ENCODE assay signal across 8 cellular contexts in genomic region chr15:73305331-73306211, GRCh38.
DNase-seq lines count a peak whose midpoint lies in the region; ATAC-seq and TF ChIP-seq lines count a peak whose summit lies in the region.

No MANE protein-coding gene starts in this region.

- intact Hi-C loops in MCF 10A (cut with micrococcal nuclease) (loop anchor here (1.0 to 10.0 kb wide), 4 partner anchors 239 to 475 kb away; no protein-coding TSS in a partner anchor), breast epithelium (cut with DNase I; ENCODE audit: low total_unique reads) (no loop called here), aorta (cut with DNase I) (no loop called here)

- no peaks in the 10 kb centered on the region for H3K4me1 ChIP-seq in breast epithelium
- H3K4me1 ChIP-seq in aorta (ENCODE audit: control insufficient read depth in 1 of 2, insufficient read depth in 2 of 2, low read length in 2 of 2): no peaks in the 10 kb centered on the region

- H3K27me3 ChIP-seq in breast epithelium (no peaks in the 10 kb centered on the region), aorta (ENCODE audit: control insufficient read depth in 1 of 2, insufficient read depth in 2 of 2, low read length in 1 of 2) (no peaks in the 10 kb centered on the region)

- DNase-seq in MCF 10A (ENCODE audit: unreplicated experiment): peak; percentile 75
- no peak for DNase-seq in breast epithelium (ENCODE audit: low spot score in 2 of 2)
- DNase-seq in NCI-H1105 (lab: John Stamatoyannopoulos, UW): peak; percentile 42
- peak; percentile 52 for DNase-seq in SHP77 treated with DMSO at 0.1 percent for 48 hours (lab: John Stamatoyannopoulos, UW)
- DNase-seq in fibroblast of gingiva (ENCODE audit: low read depth): peak; percentile 62
- peak; percentile 46 for DNase-seq in non-pigmented ciliary epithelial cell (ENCODE audit: low read depth)
- no peak for DNase-seq in aorta
- no peak for DNase-seq in T1000 (lab: John Stamatoyannopoulos, UW)

- no peaks in the 10 kb centered on the region for H3K4me1 Mint-ChIP-seq in MCF 10A (ENCODE audit: insufficient read depth, unreplicated experiment)

- H3K27ac Mint-ChIP-seq in MCF 10A (ENCODE audit: low read depth, unreplicated experiment): no peak overlapping the region

- WGBS in aorta, 2 donors: 75 to 80% methylated on average over 12 of the region's 12 CpGs

- no peak for TF ChIP-seq POLR2A in breast epithelium (IDR thresholded peaks at IDR 0.05)

- no peak overlapping the region for H3K4me3 Mint-ChIP-seq in MCF 10A (ENCODE audit: unreplicated experiment)

- H3K36me3 Mint-ChIP-seq in MCF 10A (ENCODE audit: insufficient read depth, unreplicated experiment): peaks cover 10% of the 10 kb centered on the region

- H3K27me3 Mint-ChIP-seq in MCF 10A (ENCODE audit: insufficient read depth, unreplicated experiment): no peaks in the 10 kb centered on the region

- no peak for ATAC-seq in aorta (ENCODE audit: low FRiP score)

- H3K9me3 ChIP-seq in breast epithelium: no peaks in the 10 kb centered on the region
- no peaks in the 10 kb centered on the region for H3K9me3 ChIP-seq in aorta (ENCODE audit: control insufficient read depth, low read length)

- TF ChIP-seq CTCF in MCF 10A (IDR thresholded peaks at IDR 0.05; ENCODE audit: unreplicated experiment) (peak; percentile 66), breast epithelium (IDR thresholded peaks at IDR 0.05) (no peak)

- H3K9me3 Mint-ChIP-seq in MCF 10A (ENCODE audit: unreplicated experiment): no peaks in the 10 kb centered on the region

- H3K4me3 ChIP-seq in breast epithelium (no peak overlapping the region), aorta (ENCODE audit: low read length in 2 of 2) (no peak overlapping the region)

- CTCF ChIA-PET in MCF 10A (lab: Yijun Ruan, JAX): interaction anchor here (0.5 to 3.6 kb wide), 19 partner anchors 8 to 504 kb away, joined by 3 to 23 read pairs (median 4); no protein-coding TSS in a partner anchor

- H3K27ac ChIP-seq in breast epithelium: no peak overlapping the region
- no peak overlapping the region for H3K27ac ChIP-seq in aorta (ENCODE audit: low read depth in 1 of 2, low read length in 2 of 2)

- POLR2A ChIA-PET in MCF 10A (lab: Yijun Ruan, JAX): interaction anchor here (1.0 kb wide), 1 partner anchor 329 kb away, joined by 3 read pairs; no protein-coding TSS in a partner anchor

- H3K36me3 ChIP-seq in breast epithelium: no peaks in the 10 kb centered on the region
- peaks cover 16 to 20% of the 10 kb centered on the region in 2 donors for H3K36me3 ChIP-seq in aorta (ENCODE audit: control insufficient read depth in 1 of 2, insufficient read depth in 2 of 2, low read length in 1 of 2)

- BruUV-seq in MCF 10A (replicated peaks; lab: Mats Ljungman, UMichigan): no TSS peak

Comparison
In these comparisons a context has a peak if more than half of its experiments do, and no peak if none do; other contexts are left out.
1. DNase-seq: peak in MCF 10A (single experiment), NCI-H1105 (single experiment), SHP77 treated with DMSO at 0.1 percent for 48 hours (single experiment), fibroblast of gingiva (single experiment) and non-pigmented ciliary epithelial cell (single experiment); none in breast epithelium (0 of 2), aorta (0 of 2) and T1000 (single experiment).